ENCODE assay signal across 11 cellular contexts in genomic region chr7:2309889-2310331, GRCh38. TPM values are rescaled to one million over a fixed set of nuclear protein-coding genes. Genes with fewer than 3 reads are reported as not detected.
DNase-seq lines count a peak whose midpoint lies in the region; ATAC-seq, FAIRE-seq and TF ChIP-seq lines count a peak whose summit lies in the region.
"Had no signal": no experiment of that assay in that cellular context is flagged by ENCODE, and none has a peak within 500 bp of the region (broad histone marks: within the 10 kb centered on the region; RNA-seq: fewer than 3 reads in every experiment).

No MANE protein-coding gene starts in this region.

- no peak overlapping the region for H2AFZ ChIP-seq in neural progenitor cell (replicated peaks)

- in situ Hi-C loops in Panc1 (cut with HindIII; ENCODE audit: low pct_unique_long_range_greater_than_20kb, low sequenced_read_pairs): no loop called here

- H3K36me3 Mint-ChIP-seq in neural progenitor cell: peaks cover 5% of the 10 kb centered on the region
- H3K36me3 Mint-ChIP-seq in T-helper 2 cell treated with Interferon-gamma antibody and Interleukin-4, amounts not matched to agents 5 μg/mL and 100 μg/mL, for 36 hours (ENCODE audit: low read depth): no peaks in the 10 kb centered on the region

- H3K4me1 ChIP-seq in Panc1 (ENCODE audit: control insufficient read depth, insufficient read depth, low read length) (peaks cover 17% of the 10 kb centered on the region), neural progenitor cell (peaks cover 8% of the 10 kb centered on the region)

- H4K20me1 ChIP-seq in neural progenitor cell (ENCODE audit: low read depth): no peaks in the 10 kb centered on the region

- peak overlapping the region; percentile 44 for H3K4me2 ChIP-seq in neural progenitor cell

- no peaks in the 10 kb centered on the region for H3K9me3 Mint-ChIP-seq in neural progenitor cell
- no peaks in the 10 kb centered on the region for H3K9me3 Mint-ChIP-seq in T-helper 2 cell treated with Interferon-gamma antibody and Interleukin-4, amounts not matched to agents 5 μg/mL and 100 μg/mL, for 36 hours
- H3K9me3 Mint-ChIP-seq: CD8-positive, alpha-beta T cell had no signal

- intact Hi-C loops in Panc1 (cut with micrococcal nuclease; ENCODE audit: unreplicated experiment): no loop called here

- peaks cover 7% of the 10 kb centered on the region for H3F3A ChIP-seq in neural progenitor cell (ENCODE audit: low read depth)

- peak overlapping the region; percentile 10 for H3K4me3 Mint-ChIP-seq in neural progenitor cell
- H3K4me3 Mint-ChIP-seq in T-helper 2 cell treated with Interferon-gamma antibody and Interleukin-4, amounts not matched to agents 5 μg/mL and 100 μg/mL, for 36 hours: no peak overlapping the region
- H3K4me3 Mint-ChIP-seq: CD8-positive, alpha-beta T cell had no signal

- 0 out of 2 replicates have a peak, but pooled peaks have one; percentile 21 for ATAC-seq in Panc1
- ATAC-seq: CD8-positive, alpha-beta T cell had no signal

- BruUV-seq in Panc1 (replicated peaks; lab: Mats Ljungman, UMichigan): no TSS peak

- no peak for FAIRE-seq in frontal cortex (lab: Jason Lieb, UNC)

- H3K36me3 ChIP-seq in Panc1 (ENCODE audit: control insufficient read depth, insufficient read depth, low read length) (no peaks in the 10 kb centered on the region), neural progenitor cell (no peaks in the 10 kb centered on the region)

- H3K27ac Mint-ChIP-seq in neural progenitor cell: peak overlapping the region; percentile 85
- H3K27ac Mint-ChIP-seq in T-helper 2 cell treated with Interferon-gamma antibody and Interleukin-4, amounts not matched to agents 5 μg/mL and 100 μg/mL, for 36 hours: no peak overlapping the region
- H3K27ac Mint-ChIP-seq: CD8-positive, alpha-beta T cell had no signal

- 0 out of 2 replicates have a peak overlapping the region, but pooled peaks have one; percentile 9 for H3K27ac ChIP-seq in Panc1 (ENCODE audit: low read length)
- peak overlapping the region; percentile 57 for H3K27ac ChIP-seq in neural progenitor cell

- H3K9ac ChIP-seq in neural progenitor cell: no peak overlapping the region

- H3K27me3 ChIP-seq in Panc1 (ENCODE audit: control insufficient read depth, insufficient read depth, low read length): no peaks in the 10 kb centered on the region
- H3K27me3 ChIP-seq in neural progenitor cell: no peaks in the 10 kb centered on the region

- peaks cover 19% of the 10 kb centered on the region for H3K4me1 Mint-ChIP-seq in neural progenitor cell
- peaks cover 13% of the 10 kb centered on the region for H3K4me1 Mint-ChIP-seq in T-helper 2 cell treated with Interferon-gamma antibody and Interleukin-4, amounts not matched to agents 5 μg/mL and 100 μg/mL, for 36 hours (ENCODE audit: low read depth)

- CTCF ChIA-PET in Panc1 (lab: Charles Lee): no interaction called here

- H3K27me3 Mint-ChIP-seq in neural progenitor cell (ENCODE audit: insufficient read depth, low read depth): peaks cover 3% of the 10 kb centered on the region
- H3K27me3 Mint-ChIP-seq in T-helper 2 cell treated with Interferon-gamma antibody and Interleukin-4, amounts not matched to agents 5 μg/mL and 100 μg/mL, for 36 hours (ENCODE audit: low read depth): no peaks in the 10 kb centered on the region

- H3K9me3 ChIP-seq in Panc1 (ENCODE audit: control insufficient read depth, insufficient read depth, low read depth, low read length) (no peaks in the 10 kb centered on the region), neural progenitor cell (ENCODE audit: low read depth) (no peaks in the 10 kb centered on the region)

- peaks cover 74% of the 10 kb centered on the region for H3K79me2 ChIP-seq in neural progenitor cell (ENCODE audit: low read depth)

- H3K4me3 ChIP-seq in Panc1 (ENCODE audit: low read depth in 2 of 2, low read length in 2 of 2): no peak overlapping the region
- H3K4me3 ChIP-seq in neural progenitor cell: no peak overlapping the region
- H3K4me3 ChIP-seq: skin epidermis had no signal

- DNase-seq in Daoy (ENCODE audit: low read depth): peak; percentile 90
- no peak for DNase-seq in Panc1 (ENCODE audit: low read depth, low spot score)
- DNase-seq in fibroblast of gingiva (ENCODE audit: low read depth): peak; percentile 70
- peak; percentile 87 for DNase-seq in neural progenitor cell (ENCODE audit: low spot score)
- DNase-seq in T-helper 2 cell treated with Interferon-gamma antibody and Interleukin-4, amounts not matched to agents 5 μg/mL and 100 μg/mL, for 36 hours (ENCODE audit: low spot score): no peak
- no peak for DNase-seq in NK-92 treated with Interleukin-12 subunit alpha and Interleukin-12 subunit beta, amount 100 ng/mL, for 24 hours (lab: John Stamatoyannopoulos, UW)
- no peak for DNase-seq in anterior cingulate cortex (lab: John Stamatoyannopoulos, UW)
- DNase-seq in frontal cortex (ENCODE audit: low spot score in 2 of 2): no peak
- DNase-seq: CD8-positive, alpha-beta T cell; KG1 had no signal

- no peak for TF ChIP-seq CTCF in Panc1 (IDR thresholded peaks at IDR 0.05)
- no peak for TF ChIP-seq CTCF in neural progenitor cell (IDR thresholded peaks at IDR 0.05)

- POLR2A ChIA-PET in Panc1 (lab: Charles Lee): interaction anchor here (0.6 kb wide), 2 partner anchors 30 to 95 kb away, joined by 6 to 11 read pairs; no protein-coding TSS in a partner anchor

RNA-seq across cellular contexts. Expression of gene SNX8, which starts 4.3 kb away (rescaled TPM):
- total RNA-seq in Daoy (2014; rRNA removed; shearing (Covaris generic)): 10.3 and 20.6 TPM in 2 replicates
- total RNA-seq in Panc1 (2021; ENCODE audit: unreplicated experiment): 139 TPM
- 147 TPM for polyA plus RNA-seq in Panc1 (2012; ENCODE audit: insufficient read length)
- total RNA-seq in neural progenitor cell (ENCODE audit: low replicate concordance): 3.6 and 15.0 TPM in 2 replicates
- 3.3 TPM for total RNA-seq in frontal cortex

RNA-seq across cellular contexts. Expression of gene EIF3B, which starts 44.7 kb away (rescaled TPM):
- total RNA-seq in Daoy (2014; rRNA removed; shearing (Covaris generic)): 334 and 348 TPM in 2 replicates
- total RNA-seq in Panc1 (2021; ENCODE audit: unreplicated experiment) (432 TPM), neural progenitor cell (ENCODE audit: low replicate concordance) (146 and 167 TPM in 2 replicates), frontal cortex (62.8 TPM)
- polyA plus RNA-seq in Panc1 (2012; ENCODE audit: insufficient read length): 349 TPM

Comparison
In these comparisons a context has a peak if more than half of its experiments do, and no peak if none do; other contexts are left out.
1. DNase-seq: peak in Daoy (single experiment), fibroblast of gingiva (single experiment) and neural progenitor cell (single experiment); none in Panc1 (single experiment), T-helper 2 cell treated with Interferon-gamma antibody and Interleukin-4, amounts not matched to agents 5 μg/mL and 100 μg/mL, for 36 hours (single experiment), NK-92 treated with Interleukin-12 subunit alpha and Interleukin-12 subunit beta, amount 100 ng/mL, for 24 hours (single experiment), anterior cingulate cortex (0 of 58) and frontal cortex (0 of 2).